15 cellular contexts compared by ENCODE assay signal in genomic region chr14:99183311-99183710, GRCh38.
DNase-seq lines count a peak whose midpoint lies in the region; ATAC-seq and TF ChIP-seq lines count a peak whose summit lies in the region.
"Had no signal": no experiment of that assay in that cellular context is flagged by ENCODE, and none has a peak within 500 bp of the region (broad histone marks: within the 10 kb centered on the region; RNA-seq: fewer than 3 reads in every experiment).

No MANE protein-coding gene starts in this region.

- H3K4me3 ChIP-seq in foreskin fibroblast (ENCODE audit: low read depth in 1 of 2, low read length in 2 of 2) = no peak overlapping the region
- H3K4me3 ChIP-seq: GM23248, tibial artery had no signal

- TF ChIP-seq CTCF in foreskin fibroblast (IDR thresholded peaks at IDR 0.05; ENCODE audit: low read depth, low read length) = no peak

- peaks cover 99% of the 10 kb centered on the region for H3K4me1 Mint-ChIP-seq in activated naive CD4-positive, alpha-beta T cell treated with anti-CD3 and anti-CD28 coated beads, Interleukin-2, amount 10 ng/mL, durations not matched to agents 7 days and 5 days
- H3K4me1 Mint-ChIP-seq in activated CD8-positive, alpha-beta memory T cell treated with anti-CD3 and anti-CD28 coated beads, Interleukin-2, amount 10 ng/mL, durations not matched to agents 7 days and 5 days = peaks cover 92% of the 10 kb centered on the region
- H3K4me1 Mint-ChIP-seq in central memory CD8-positive, alpha-beta T cell = peaks cover 89% of the 10 kb centered on the region
- peaks cover 100% of the 10 kb centered on the region for H3K4me1 Mint-ChIP-seq in stimulated activated naive CD8-positive, alpha-beta T cell treated with anti-CD3 and anti-CD28 coated beads, Interleukin-15, amount 100 ng/mL, for 72 hours

- H3K36me3 Mint-ChIP-seq in activated naive CD4-positive, alpha-beta T cell treated with anti-CD3 and anti-CD28 coated beads, Interleukin-2, amount 10 ng/mL, durations not matched to agents 7 days and 5 days = peaks cover 82% of the 10 kb centered on the region
- H3K36me3 Mint-ChIP-seq in activated CD8-positive, alpha-beta memory T cell treated with anti-CD3 and anti-CD28 coated beads, Interleukin-2, amount 10 ng/mL, durations not matched to agents 7 days and 5 days = peaks cover 45% of the 10 kb centered on the region
- peaks cover 52% of the 10 kb centered on the region for H3K36me3 Mint-ChIP-seq in central memory CD8-positive, alpha-beta T cell (ENCODE audit: insufficient read depth)

- no peaks in the 10 kb centered on the region for H3K27me3 Mint-ChIP-seq in activated naive CD4-positive, alpha-beta T cell treated with anti-CD3 and anti-CD28 coated beads, Interleukin-2, amount 10 ng/mL, durations not matched to agents 7 days and 5 days
- no peaks in the 10 kb centered on the region for H3K27me3 Mint-ChIP-seq in activated CD8-positive, alpha-beta memory T cell treated with anti-CD3 and anti-CD28 coated beads, Interleukin-2, amount 10 ng/mL, durations not matched to agents 7 days and 5 days
- no peaks in the 10 kb centered on the region for H3K27me3 Mint-ChIP-seq in central memory CD8-positive, alpha-beta T cell
- H3K27me3 Mint-ChIP-seq in stimulated activated naive CD8-positive, alpha-beta T cell treated with anti-CD3 and anti-CD28 coated beads, Interleukin-15, amount 100 ng/mL, for 72 hours = no peaks in the 10 kb centered on the region

- no peak for DNase-seq in activated naive CD4-positive, alpha-beta T cell treated with anti-CD3 and anti-CD28 coated beads, Interleukin-2, amount 10 ng/mL, durations not matched to agents 7 days and 5 days
- no peak for DNase-seq in activated naive CD4-positive, alpha-beta T cell treated with anti-CD3 and anti-CD28 coated beads, Interleukin-2, amount 50 U/mL, for 16 hours
- DNase-seq in activated CD8-positive, alpha-beta memory T cell treated with anti-CD3 and anti-CD28 coated beads, Interleukin-2, amount 10 ng/mL, durations not matched to agents 7 days and 5 days = no peak
- no peak for DNase-seq in central memory CD8-positive, alpha-beta T cell (ENCODE audit: low spot score in 2 of 2)
- no peak for DNase-seq in stimulated activated naive CD8-positive, alpha-beta T cell treated with anti-CD3 and anti-CD28 coated beads, Interleukin-15, amount 100 ng/mL, for 72 hours
- DNase-seq in left colon (no peak), anterior cingulate cortex (lab: John Stamatoyannopoulos, UW) (no peak), foreskin fibroblast (no peak)
- DNase-seq: activated gamma-delta T cell; GM23248; IMR-90; NCI-H1417; NCI-H524; stimulated activated naive CD4-positive, alpha-beta T cell had no signal

- intact Hi-C loops in left colon (cut with DNase I, micrococcal nuclease) = no loop called here

- CTCF ChIA-PET in activated naive CD4-positive, alpha-beta T cell treated with anti-CD3 and anti-CD28 coated beads, Interleukin-2, amount 10 ng/mL, durations not matched to agents 7 days and 5 days (lab: Charles Lee) = no interaction called here
- CTCF ChIA-PET in activated CD8-positive, alpha-beta memory T cell treated with anti-CD3 and anti-CD28 coated beads, Interleukin-2, amount 10 ng/mL, durations not matched to agents 7 days and 5 days (lab: Charles Lee) = interaction anchor here (1.4 kb wide), 1 partner anchor 9 kb away, joined by 4 read pairs; no protein-coding TSS in a partner anchor

- no peak overlapping the region for H3K4me3 Mint-ChIP-seq in activated naive CD4-positive, alpha-beta T cell treated with anti-CD3 and anti-CD28 coated beads, Interleukin-2, amount 10 ng/mL, durations not matched to agents 7 days and 5 days
- no peak overlapping the region for H3K4me3 Mint-ChIP-seq in activated CD8-positive, alpha-beta memory T cell treated with anti-CD3 and anti-CD28 coated beads, Interleukin-2, amount 10 ng/mL, durations not matched to agents 7 days and 5 days
- H3K4me3 Mint-ChIP-seq in central memory CD8-positive, alpha-beta T cell = peak overlapping the region; percentile 87
- H3K4me3 Mint-ChIP-seq in stimulated activated naive CD8-positive, alpha-beta T cell treated with anti-CD3 and anti-CD28 coated beads, Interleukin-15, amount 100 ng/mL, for 72 hours = peak overlapping the region; percentile 89

- ATAC-seq in activated CD8-positive, alpha-beta memory T cell treated with anti-CD3 and anti-CD28 coated beads, Interleukin-2, amount 10 ng/mL, durations not matched to agents 7 days and 5 days = no peak
- no peak for ATAC-seq in central memory CD8-positive, alpha-beta T cell (replicated peaks; ENCODE audit: extremely low read depth, poor library complexity, severe bottlenecking)
- no peak for ATAC-seq in stimulated activated naive CD8-positive, alpha-beta T cell treated with anti-CD3 and anti-CD28 coated beads, Interleukin-15, amount 100 ng/mL, for 72 hours
- ATAC-seq in left colon = no peak

- no peaks in the 10 kb centered on the region for H3K9me3 Mint-ChIP-seq in activated naive CD4-positive, alpha-beta T cell treated with anti-CD3 and anti-CD28 coated beads, Interleukin-2, amount 10 ng/mL, durations not matched to agents 7 days and 5 days
- H3K9me3 Mint-ChIP-seq in activated CD8-positive, alpha-beta memory T cell treated with anti-CD3 and anti-CD28 coated beads, Interleukin-2, amount 10 ng/mL, durations not matched to agents 7 days and 5 days (ENCODE audit: low read depth) = no peaks in the 10 kb centered on the region
- H3K9me3 Mint-ChIP-seq in central memory CD8-positive, alpha-beta T cell = no peaks in the 10 kb centered on the region
- no peaks in the 10 kb centered on the region for H3K9me3 Mint-ChIP-seq in stimulated activated naive CD8-positive, alpha-beta T cell treated with anti-CD3 and anti-CD28 coated beads, Interleukin-15, amount 100 ng/mL, for 72 hours

- H3K27ac Mint-ChIP-seq in activated naive CD4-positive, alpha-beta T cell treated with anti-CD3 and anti-CD28 coated beads, Interleukin-2, amount 10 ng/mL, durations not matched to agents 7 days and 5 days = peak overlapping the region; percentile 94
- H3K27ac Mint-ChIP-seq in activated CD8-positive, alpha-beta memory T cell treated with anti-CD3 and anti-CD28 coated beads, Interleukin-2, amount 10 ng/mL, durations not matched to agents 7 days and 5 days = peak overlapping the region; percentile 33
- peak overlapping the region; percentile 97 for H3K27ac Mint-ChIP-seq in central memory CD8-positive, alpha-beta T cell (ENCODE audit: low read depth)
- peak overlapping the region; percentile 88 to 97 for H3K27ac Mint-ChIP-seq in stimulated activated naive CD8-positive, alpha-beta T cell treated with anti-CD3 and anti-CD28 coated beads, Interleukin-15, amount 100 ng/mL, for 72 hours

Comparison
In these comparisons a context has a peak if more than half of its experiments do, and no peak if none do; other contexts are left out.
1. H3K27ac Mint-ChIP-seq: peak in every context shown above with its lines; median percentile 97 in central memory CD8-positive, alpha-beta T cell; 94 in activated naive CD4-positive, alpha-beta T cell treated with anti-CD3 and anti-CD28 coated beads, Interleukin-2, amount 10 ng/mL, durations not matched to agents 7 days and 5 days; 92 in stimulated activated naive CD8-positive, alpha-beta T cell treated with anti-CD3 and anti-CD28 coated beads, Interleukin-15, amount 100 ng/mL, for 72 hours; 33 in activated CD8-positive, alpha-beta memory T cell treated with anti-CD3 and anti-CD28 coated beads, Interleukin-2, amount 10 ng/mL, durations not matched to agents 7 days and 5 days.
2. H3K4me3 Mint-ChIP-seq: peak in central memory CD8-positive, alpha-beta T cell (single experiment) and stimulated activated naive CD8-positive, alpha-beta T cell treated with anti-CD3 and anti-CD28 coated beads, Interleukin-15, amount 100 ng/mL, for 72 hours (2 of 2); none in activated naive CD4-positive, alpha-beta T cell treated with anti-CD3 and anti-CD28 coated beads, Interleukin-2, amount 10 ng/mL, durations not matched to agents 7 days and 5 days (single experiment) and activated CD8-positive, alpha-beta memory T cell treated with anti-CD3 and anti-CD28 coated beads, Interleukin-2, amount 10 ng/mL, durations not matched to agents 7 days and 5 days (single experiment).